ENCODE assay signal across 8 cellular contexts in the genomic region with DNA sequence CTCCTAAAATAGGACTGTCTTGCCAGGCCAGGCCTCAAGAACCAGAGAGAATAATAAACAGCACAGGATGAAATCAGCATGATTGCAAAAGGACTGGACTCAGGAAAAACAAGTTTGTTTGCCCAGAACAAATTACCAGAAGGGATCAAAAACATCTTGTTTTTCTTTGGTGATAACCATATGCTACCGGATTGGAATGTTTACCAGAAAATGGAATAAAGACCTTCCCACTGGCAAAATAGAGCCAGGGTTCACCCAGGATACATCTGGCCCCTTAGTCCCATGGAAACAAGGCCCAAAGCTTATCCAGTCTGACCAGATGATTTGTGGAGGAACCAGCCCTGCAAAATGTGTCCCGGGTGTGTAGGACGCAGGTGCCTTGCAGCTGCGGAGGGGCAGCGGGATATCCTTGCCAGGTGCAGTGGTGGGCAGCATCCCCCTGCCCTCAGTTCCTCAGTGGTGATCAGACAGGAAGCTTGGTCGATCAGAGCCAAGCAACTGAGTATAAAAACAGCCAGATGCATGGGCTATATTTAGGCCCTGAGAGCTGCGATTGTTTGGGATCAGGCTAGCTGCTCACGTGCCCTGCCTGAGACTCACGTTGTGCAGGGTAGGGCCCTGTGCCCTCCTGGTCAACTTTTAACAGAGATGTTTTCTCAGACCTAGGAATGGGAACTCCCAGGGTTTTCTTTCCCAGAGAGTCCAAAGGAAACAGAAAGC. TPM values are rescaled to one million over a fixed set of nuclear protein-coding genes. Genes with fewer than 3 reads are reported as not detected.
DNase-seq lines count a peak whose midpoint lies in the region; TF ChIP-seq lines count a peak whose summit lies in the region.

No MANE protein-coding gene starts in this region.

- no peak overlapping the region for H3K4me3 Mint-ChIP-seq in activated naive CD4-positive, alpha-beta T cell treated with anti-CD3 and anti-CD28 coated beads, Interleukin-2, amount 10 ng/mL, durations not matched to agents 7 days and 5 days
- no peak overlapping the region for H3K4me3 Mint-ChIP-seq in activated naive CD4-positive, alpha-beta T cell treated with anti-CD3 and anti-CD28 coated beads for 36 hours

- H3K4me3 ChIP-seq in epithelial cell of esophagus (ENCODE audit: low read length) (no peak overlapping the region), vagina (no peak overlapping the region)

- CTCF ChIA-PET in activated naive CD4-positive, alpha-beta T cell treated with anti-CD3 and anti-CD28 coated beads, Interleukin-2, amount 10 ng/mL, durations not matched to agents 7 days and 5 days (lab: Charles Lee), result interaction anchor here (1.6 kb wide), 1 partner anchor 64 kb away, joined by 8 read pairs; no protein-coding TSS in a partner anchor
- CTCF ChIA-PET in activated naive CD4-positive, alpha-beta T cell treated with anti-CD3 and anti-CD28 coated beads for 36 hours (lab: Charles Lee), result interaction anchor here (0.5 to 1.2 kb wide), 2 partner anchors 12 to 128 kb away, joined by 3 read pairs; no protein-coding TSS in a partner anchor

- H3K36me3 ChIP-seq in vagina, result no peaks in the 10 kb centered on the region

- TF ChIP-seq POLR2A in vagina (IDR thresholded peaks at IDR 0.05), result no peak

- peaks cover 5% of the 10 kb centered on the region for H3K36me3 Mint-ChIP-seq in activated naive CD4-positive, alpha-beta T cell treated with anti-CD3 and anti-CD28 coated beads, Interleukin-2, amount 10 ng/mL, durations not matched to agents 7 days and 5 days
- H3K36me3 Mint-ChIP-seq in activated naive CD4-positive, alpha-beta T cell treated with anti-CD3 and anti-CD28 coated beads for 36 hours (ENCODE audit: low read depth), result no peaks in the 10 kb centered on the region

- H3K27ac Mint-ChIP-seq in activated naive CD4-positive, alpha-beta T cell treated with anti-CD3 and anti-CD28 coated beads, Interleukin-2, amount 10 ng/mL, durations not matched to agents 7 days and 5 days, result peak overlapping the region; percentile 17
- no peak overlapping the region for H3K27ac Mint-ChIP-seq in activated naive CD4-positive, alpha-beta T cell treated with anti-CD3 and anti-CD28 coated beads for 36 hours

- H3K27ac ChIP-seq in vagina, result peak overlapping the region; percentile 92

- H3K27me3 ChIP-seq in vagina, result no peaks in the 10 kb centered on the region

- TF ChIP-seq CTCF in epithelial cell of esophagus (IDR thresholded peaks at IDR 0.05; ENCODE audit: insufficient read depth, low read depth, low read length, missing control alignments) (no peak), vagina (IDR thresholded peaks at IDR 0.05) (no peak)

- peaks cover 75% of the 10 kb centered on the region for H3K4me1 ChIP-seq in vagina

- no peak for DNase-seq in activated naive CD4-positive, alpha-beta T cell treated with anti-CD3 and anti-CD28 coated beads, Interleukin-2, amount 10 ng/mL, durations not matched to agents 7 days and 5 days
- no peak for DNase-seq in activated naive CD4-positive, alpha-beta T cell treated with anti-CD3 and anti-CD28 coated beads for 36 hours
- DNase-seq in epithelial cell of esophagus (ENCODE audit: low read depth), result peak; percentile 25
- DNase-seq in myocyte (ENCODE audit: low read depth), result peak; percentile 65
- DNase-seq in vagina (ENCODE audit: extremely low spot score in 2 of 2), result peak; percentile 77 to 89
- no peak for DNase-seq in activated naive CD4-positive, alpha-beta T cell treated with Interleukin-2 at 50 U/mL for 16 hours
- DNase-seq in GOT3 (lab: John Stamatoyannopoulos, UW), result no peak
- DNase-seq in activated T-cell treated with anti-CD3 and anti-CD28 coated beads for 4 hours, result no peak

- peaks cover 41% of the 10 kb centered on the region for H3K27me3 Mint-ChIP-seq in activated naive CD4-positive, alpha-beta T cell treated with anti-CD3 and anti-CD28 coated beads, Interleukin-2, amount 10 ng/mL, durations not matched to agents 7 days and 5 days
- H3K27me3 Mint-ChIP-seq in activated naive CD4-positive, alpha-beta T cell treated with anti-CD3 and anti-CD28 coated beads for 36 hours (ENCODE audit: low read depth), result no peaks in the 10 kb centered on the region

- peaks cover 37% of the 10 kb centered on the region for H3K4me1 Mint-ChIP-seq in activated naive CD4-positive, alpha-beta T cell treated with anti-CD3 and anti-CD28 coated beads, Interleukin-2, amount 10 ng/mL, durations not matched to agents 7 days and 5 days
- H3K4me1 Mint-ChIP-seq in activated naive CD4-positive, alpha-beta T cell treated with anti-CD3 and anti-CD28 coated beads for 36 hours (ENCODE audit: low read depth), result peaks cover 29% of the 10 kb centered on the region

- H3K9me3 Mint-ChIP-seq in activated naive CD4-positive, alpha-beta T cell treated with anti-CD3 and anti-CD28 coated beads, Interleukin-2, amount 10 ng/mL, durations not matched to agents 7 days and 5 days, result no peaks in the 10 kb centered on the region
- peaks cover 4% of the 10 kb centered on the region for H3K9me3 Mint-ChIP-seq in activated naive CD4-positive, alpha-beta T cell treated with anti-CD3 and anti-CD28 coated beads for 36 hours

- intact Hi-C loops in activated naive CD4-positive, alpha-beta T cell treated with anti-CD3 and anti-CD28 coated beads for 36 hours (cut with micrococcal nuclease), result no loop called here
- intact Hi-C loops in vagina (cut with DNase I), result no loop called here

- H3K9me3 ChIP-seq in vagina, result no peaks in the 10 kb centered on the region

RNA-seq across cellular contexts. Expression of gene ZNF22, which starts 4.6 kb away (rescaled TPM):
- 10 to 100 TPM; 18.7 to 19.5 TPM for total RNA-seq in activated naive CD4-positive, alpha-beta T cell treated with anti-CD3 and anti-CD28 coated beads for 36 hours
- total RNA-seq in myocyte (25.2 and 25.9 TPM in 2 replicates), vagina (20.6 TPM)
- polyA plus RNA-seq in myocyte (2012), result 6.3 TPM

RNA-seq across cellular contexts. Expression of gene DEPP1, which starts 17.5 kb away (rescaled TPM):
- 1 to 10 TPM; 2.4 to 3.2 TPM for total RNA-seq in activated naive CD4-positive, alpha-beta T cell treated with anti-CD3 and anti-CD28 coated beads for 36 hours
- total RNA-seq in myocyte (37.4 and 55.5 TPM in 2 replicates), vagina (155 TPM)
- 39.3 TPM for polyA plus RNA-seq in myocyte (2012)

RNA-seq across cellular contexts. Expression of gene RASSF4, which starts 36.5 kb away (rescaled TPM):
- total RNA-seq in activated naive CD4-positive, alpha-beta T cell treated with anti-CD3 and anti-CD28 coated beads for 36 hours, result 1 to 10 TPM; 1.1 to 2.2 TPM
- total RNA-seq in myocyte (608 and 1,159 TPM in 2 replicates), vagina (29.2 TPM)
- 413 TPM for polyA plus RNA-seq in myocyte (2012)

Comparison
In these comparisons a context has a peak if more than half of its experiments do, and no peak if none do; other contexts are left out.
1. DNase-seq: peak in epithelial cell of esophagus (single experiment), myocyte (single experiment) and vagina (2 of 2); none in activated naive CD4-positive, alpha-beta T cell treated with anti-CD3 and anti-CD28 coated beads, Interleukin-2, amount 10 ng/mL, durations not matched to agents 7 days and 5 days (single experiment), activated naive CD4-positive, alpha-beta T cell treated with anti-CD3 and anti-CD28 coated beads for 36 hours (single experiment), activated naive CD4-positive, alpha-beta T cell treated with Interleukin-2 at 50 U/mL for 16 hours (single experiment), GOT3 (single experiment) and activated T-cell treated with anti-CD3 and anti-CD28 coated beads for 4 hours (single experiment).
2. RNA of gene RASSF4, which starts 36.5 kb away (total RNA-seq): 608 to 1,159 TPM in myocyte; 29.2 TPM in vagina (single experiment) and 1.1 to 2.2 TPM in activated naive CD4-positive, alpha-beta T cell treated with anti-CD3 and anti-CD28 coated beads for 36 hours; every median in the first group is over 10 times any median in the second.